Comparison of ENCODE assay signal across 1 cellular context in genomic region chr4:186642530-186642929, GRCh38.
TF ChIP-seq lines count a peak whose summit lies in the region.

No MANE protein-coding gene starts in this region.

TF ChIP-seq in A549, 52 proteins besides CTCF, POLR2A, EP300 and RAD21 (continued from another document):
- TF ChIP-seq E2F6 (IDR thresholded peaks at IDR 0.05; ENCODE audit: borderline replicate concordance, low read depth) (no peak), ZC3H11A (IDR thresholded peaks at IDR 0.05) (no peak), TFCP2L1 (CRISPR knock-in tag; IDR thresholded peaks at IDR 0.05) (no peak)
- TF ChIP-seq, protein P1, sequence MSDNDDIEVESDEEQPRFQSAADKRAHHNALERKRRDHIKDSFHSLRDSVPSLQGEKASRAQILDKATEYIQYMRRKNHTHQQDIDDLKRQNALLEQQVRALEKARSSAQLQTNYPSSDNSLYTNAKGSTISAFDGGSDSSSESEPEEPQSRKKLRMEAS (IDR thresholded peaks at IDR 0.05) = no peak
